Comparison of ENCODE assay signal across 17 cellular contexts in the genomic region with DNA sequence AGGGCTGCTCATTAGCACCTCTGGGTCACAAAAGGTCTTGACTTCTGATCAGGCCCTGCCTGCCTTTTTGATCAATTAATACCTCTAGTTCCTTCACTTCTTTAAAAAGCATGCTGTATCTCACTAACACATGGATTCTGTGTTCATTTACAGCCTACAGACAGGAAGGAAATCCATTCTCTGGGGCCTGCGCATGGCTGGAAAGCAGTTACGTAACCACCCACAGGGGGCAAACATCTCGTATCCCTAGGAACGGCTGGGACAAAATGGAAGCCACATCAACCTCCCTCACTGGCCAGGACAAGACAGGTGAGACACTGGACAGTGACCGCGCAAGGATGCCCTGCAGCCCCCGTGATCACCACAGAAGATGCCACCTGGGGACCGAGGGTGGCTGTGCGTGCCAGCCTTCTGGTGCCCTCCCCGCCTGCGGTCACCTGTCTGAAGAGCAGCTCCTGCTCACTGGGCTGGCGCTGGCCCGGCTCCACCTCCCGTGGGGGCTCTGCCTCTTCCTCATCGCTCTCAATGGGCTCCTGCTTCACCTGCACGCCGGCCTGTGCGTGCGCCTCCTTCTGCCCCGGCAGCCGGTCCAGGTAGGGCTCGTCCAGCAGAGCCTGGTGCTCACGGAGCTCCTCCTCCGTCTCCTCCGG.
A peak's percentile ranks its signal among the peaks of the same experiment; 100 is the strongest.
DNase-seq lines count a peak whose midpoint lies in the region; ATAC-seq and TF ChIP-seq lines count a peak whose summit lies in the region.
"Had no signal": no experiment of that assay in that cellular context is flagged by ENCODE, and none has a peak within 500 bp of the region (broad histone marks: within the 10 kb centered on the region; RNA-seq: fewer than 3 reads in every experiment).

No MANE protein-coding gene starts in this region.

- peak overlapping the region; percentile 90 for H3K27ac ChIP-seq in stomach smooth muscle (ENCODE audit: low read length)

- no peaks in the 10 kb centered on the region for H3K27me3 ChIP-seq in stomach smooth muscle (ENCODE audit: control insufficient read depth in 1 of 2, insufficient read depth in 2 of 2, low read length in 2 of 2)

- peaks cover 4 to 10% of the 10 kb centered on the region in 2 donors for H3K36me3 ChIP-seq in stomach smooth muscle (ENCODE audit: control insufficient read depth in 2 of 2, insufficient read depth in 2 of 2, low read length in 2 of 2)

- H3K27ac Mint-ChIP-seq in glutamatergic neuron (ENCODE audit: unreplicated experiment): peak overlapping the region; percentile 29
- H3K27ac Mint-ChIP-seq: activated T-helper 1 cell treated with anti-CD3 and anti-CD28 coated beads, Interleukin-12 subunit alpha, Interleukin-12 subunit beta, Interleukin-2, Interleukin-4 antibody, amounts not matched to agents 30 ng/mL and 10 ng/mL and 1 ng/mL, durations not matched to agents 14 hours and 24 hours and 36 hours; CD8-positive, alpha-beta T cell had no signal

- peaks cover 9% of the 10 kb centered on the region for H3K9me3 Mint-ChIP-seq in glutamatergic neuron (ENCODE audit: unreplicated experiment)
- H3K9me3 Mint-ChIP-seq: activated T-helper 1 cell treated with anti-CD3 and anti-CD28 coated beads, Interleukin-12 subunit alpha, Interleukin-12 subunit beta, Interleukin-2, Interleukin-4 antibody, amounts not matched to agents 30 ng/mL and 10 ng/mL and 1 ng/mL, durations not matched to agents 14 hours and 24 hours and 36 hours; CD8-positive, alpha-beta T cell; naive thymus-derived CD8-positive, alpha-beta T cell had no signal

- no peak overlapping the region for H3K4me3 Mint-ChIP-seq in glutamatergic neuron (ENCODE audit: unreplicated experiment)
- H3K4me3 Mint-ChIP-seq: activated T-helper 1 cell treated with anti-CD3 and anti-CD28 coated beads, Interleukin-12 subunit alpha, Interleukin-12 subunit beta, Interleukin-2, Interleukin-4 antibody, amounts not matched to agents 30 ng/mL and 10 ng/mL and 1 ng/mL, durations not matched to agents 14 hours and 24 hours and 36 hours; CD8-positive, alpha-beta T cell; naive thymus-derived CD8-positive, alpha-beta T cell had no signal

- H3K27me3 Mint-ChIP-seq in glutamatergic neuron (ENCODE audit: unreplicated experiment): peaks cover 19% of the 10 kb centered on the region
- H3K27me3 Mint-ChIP-seq: naive thymus-derived CD8-positive, alpha-beta T cell had no signal

- no peak for ATAC-seq in HG02798 (IDR thresholded peaks at IDR 0.05; ENCODE audit: poor library complexity, unreplicated experiment)
- ATAC-seq: CD8-positive, alpha-beta T cell; naive thymus-derived CD8-positive, alpha-beta T cell had no signal

- peaks cover 10% of the 10 kb centered on the region for H3K4me1 Mint-ChIP-seq in glutamatergic neuron (ENCODE audit: low read depth, unreplicated experiment)

- no peak overlapping the region for H3K4me3 ChIP-seq in stomach smooth muscle (ENCODE audit: low read length in 2 of 2)

- H3K36me3 Mint-ChIP-seq in glutamatergic neuron (ENCODE audit: unreplicated experiment): peaks cover 9% of the 10 kb centered on the region

- peaks cover 62% of the 10 kb centered on the region for H3K4me1 ChIP-seq in stomach smooth muscle (ENCODE audit: control insufficient read depth, insufficient read depth, low read length)

- TF ChIP-seq CTCF in glutamatergic neuron (IDR thresholded peaks at IDR 0.05; ENCODE audit: partially characterized antibody, unreplicated experiment): no peak

- no peaks in the 10 kb centered on the region for H3K9me3 ChIP-seq in stomach smooth muscle (ENCODE audit: control insufficient read depth in 2 of 2, low read length in 2 of 2)

- no peak overlapping the region for H3K9ac ChIP-seq in stomach smooth muscle (ENCODE audit: low read length in 2 of 2)

- DNase-seq in NCI-H510A (lab: John Stamatoyannopoulos, UW) (peak; percentile 9), NCI-H510A treated with DMSO at 0.1 percent for 48 hours (lab: John Stamatoyannopoulos, UW) (no peak), UCSD-AML1 (lab: John Stamatoyannopoulos, UW; ENCODE audit: unreplicated experiment) (peak; percentile 55), glutamatergic neuron (no peak), anterior cingulate cortex (lab: John Stamatoyannopoulos, UW) (no peak), NCI-H226 (no peak)
- DNase-seq: activated CD4-positive, alpha-beta T cell treated with anti-CD3 and anti-CD28 coated beads, Interleukin-2, amount 50 U/mL, for 48 hours; aorta; CD8-positive, alpha-beta T cell; naive thymus-derived CD8-positive, alpha-beta T cell; NCI-H69; RPMI8226; stimulated activated naive CD4-positive, alpha-beta T cell; T1000 had no signal

Comparison
In these comparisons a context has a peak if more than half of its experiments do, and no peak if none do; other contexts are left out.
1. DNase-seq: peak in NCI-H510A (single experiment) and UCSD-AML1 (single experiment); none in NCI-H510A treated with DMSO at 0.1 percent for 48 hours (single experiment), glutamatergic neuron (single experiment), anterior cingulate cortex (0 of 58) and NCI-H226 (single experiment).